ENCODE assay signal across 8 cellular contexts in genomic region chr7:69739906-69740545, GRCh38.
DNase-seq lines count a peak whose midpoint lies in the region; ATAC-seq, FAIRE-seq and TF ChIP-seq lines count a peak whose summit lies in the region.

No MANE protein-coding gene starts in this region.

- no peaks in the 10 kb centered on the region for H3K4me1 ChIP-seq in CD8-positive, alpha-beta memory T cell (ENCODE audit: insufficient read depth, low read length)

- POLR2A ChIA-PET in CD8-positive, alpha-beta memory T cell (lab: Charles Lee): no interaction called here

- CTCF ChIA-PET in CD8-positive, alpha-beta memory T cell (lab: Charles Lee): no interaction called here

- H3K27ac ChIP-seq in CD8-positive, alpha-beta memory T cell (ENCODE audit: low read depth, low read length): no peak overlapping the region

- H3K27me3 ChIP-seq in CD8-positive, alpha-beta memory T cell (ENCODE audit: insufficient read depth, low read length, poor library complexity, severe bottlenecking): no peaks in the 10 kb centered on the region

- no peaks in the 10 kb centered on the region for H3K9me3 Mint-ChIP-seq in CD8-positive, alpha-beta memory T cell

- H3K36me3 Mint-ChIP-seq in CD8-positive, alpha-beta memory T cell: no peaks in the 10 kb centered on the region

- H3K4me3 ChIP-seq in GM12865 (ENCODE audit: low read depth, low read length): peak overlapping the region; percentile 18; the same call in 1 of the 2 replicates
- H3K4me3 ChIP-seq in CD8-positive, alpha-beta memory T cell (ENCODE audit: low read length): no peak overlapping the region

- peak; percentile 47 for ATAC-seq in GM21737 (IDR thresholded peaks at IDR 0.05; ENCODE audit: unreplicated experiment)
- ATAC-seq in HG03025 (IDR thresholded peaks at IDR 0.05; ENCODE audit: low FRiP score, unreplicated experiment): no peak

- no peak for TF ChIP-seq CTCF in GM12865 (IDR thresholded peaks at IDR 0.05; ENCODE audit: insufficient read depth, low read depth, low read length, missing control alignments)

- DNase-seq in GM12865 (ENCODE audit: low read depth): peak; percentile 83
- peak; percentile 49 for DNase-seq in NCI-H2029 treated with DMSO at 0.1 percent for 48 hours (lab: John Stamatoyannopoulos, UW)
- peak in 36 of 42 donors; percentile 12 to 79 (median 44) for DNase-seq in head of caudate nucleus
- peak; percentile 12 for DNase-seq in urothelium cell line (ENCODE audit: low spot score)
- no peak for DNase-seq in iPS-NIHi11 (ENCODE audit: low spot score)
- no peak for DNase-seq in CD8-positive, alpha-beta memory T cell

- H3K27ac Mint-ChIP-seq in CD8-positive, alpha-beta memory T cell: no peak overlapping the region

- peaks cover 0 to 6% (median 4%) of the 10 kb centered on the region in 3 donors for H3K4me1 Mint-ChIP-seq in CD8-positive, alpha-beta memory T cell

- no peaks in the 10 kb centered on the region for H3K9me3 ChIP-seq in CD8-positive, alpha-beta memory T cell (ENCODE audit: low read length)

- no peak overlapping the region for H3K4me3 Mint-ChIP-seq in CD8-positive, alpha-beta memory T cell

- H3K27me3 Mint-ChIP-seq in CD8-positive, alpha-beta memory T cell: peaks cover 0 to 6% of the 10 kb centered on the region in 2 donors

- intact Hi-C loops in head of caudate nucleus (cut with DNase I): no loop called here

- FAIRE-seq in urothelium cell line (lab: Jason Lieb, UNC): no peak

- no peaks in the 10 kb centered on the region for H3K36me3 ChIP-seq in CD8-positive, alpha-beta memory T cell (ENCODE audit: insufficient read depth, low read length)

Comparison
In these comparisons a context has a peak if more than half of its experiments do, and no peak if none do; other contexts are left out.
1. DNase-seq: peak in GM12865 (single experiment), NCI-H2029 treated with DMSO at 0.1 percent for 48 hours (single experiment), head of caudate nucleus (36 of 42) and urothelium cell line (single experiment); none in iPS-NIHi11 (single experiment) and CD8-positive, alpha-beta memory T cell (0 of 5).